In the genomic region with DNA sequence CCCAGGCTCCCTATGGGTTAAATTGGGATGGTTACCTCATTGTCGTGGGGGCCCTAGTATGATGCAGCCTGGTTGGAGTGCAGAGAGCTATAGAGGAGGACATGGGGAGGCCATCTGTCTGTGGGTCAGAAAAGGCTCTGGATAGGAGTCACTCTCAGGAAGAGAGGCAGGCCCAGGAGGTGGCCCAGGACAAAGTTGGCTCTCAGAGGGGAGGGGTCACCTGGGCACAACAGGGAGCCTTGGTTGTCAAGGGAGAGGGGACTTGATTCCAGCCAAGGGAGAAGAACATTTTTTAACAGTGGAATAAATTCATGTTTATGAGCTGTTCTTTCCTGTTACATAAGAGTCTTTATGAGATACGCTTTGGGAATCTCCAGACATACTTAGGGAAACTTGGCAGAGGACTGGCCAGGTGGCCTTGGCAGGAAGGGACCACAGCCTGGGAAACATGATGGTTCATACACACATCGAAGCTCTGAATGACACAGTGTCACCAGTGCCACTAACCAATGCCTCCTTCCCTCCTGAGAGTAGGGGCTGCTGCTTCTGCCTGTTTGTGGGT, we compare ENCODE assay signal across 18 cellular contexts. TPM values are rescaled to one million over a fixed set of nuclear protein-coding genes. Genes with fewer than 3 reads are reported as not detected.
A peak's percentile ranks its signal among the peaks of the same experiment; 100 is the strongest.
DNase-seq lines count a peak whose midpoint lies in the region; ATAC-seq and TF ChIP-seq lines count a peak whose summit lies in the region.
"Had no signal": no experiment of that assay in that cellular context is flagged by ENCODE, and none has a peak within 500 bp of the region (broad histone marks: within the 10 kb centered on the region; RNA-seq: fewer than 3 reads in every experiment).

No MANE protein-coding gene starts in this region.

- peak overlapping the region; percentile 63 for H3K56ac ChIP-seq in mesendoderm (ENCODE audit: low read length)

- ATAC-seq in GM18870 (IDR thresholded peaks at IDR 0.05; ENCODE audit: unreplicated experiment) (no peak), HG02763 (IDR thresholded peaks at IDR 0.05; ENCODE audit: unreplicated experiment) (no peak)
- ATAC-seq: SK-N-SH treated with all-trans-retinoic acid at 6 μM for 48 hours had no signal

- no CpG with 5 or more reads among the region's 3 CpGs for WGBS in mesendoderm (ENCODE audit: extremely low coverage, insufficient coverage, low lambda C conversion rate)

- no peak overlapping the region for H4K5ac ChIP-seq in mesendoderm (ENCODE audit: low read length)

- no peaks in the 10 kb centered on the region for H3K27me3 ChIP-seq in mesendoderm (ENCODE audit: insufficient read depth, low read length, poor library complexity)

- TF ChIP-seq CTCF in C4-2B (conservative IDR thresholded peaks at IDR 0.05) (no peak), choroid plexus epithelial cell (conservative IDR thresholded peaks at IDR 0.05; ENCODE audit: low read depth, low read length) (no peak)

- H3K23ac ChIP-seq in mesendoderm (ENCODE audit: low read length): no peak overlapping the region

- H3K9ac ChIP-seq in mesendoderm (ENCODE audit: low read length): no peak overlapping the region

- H2BK15ac ChIP-seq in mesendoderm (replicated peaks; ENCODE audit: low read depth): no peak overlapping the region

- H3K18ac ChIP-seq in mesendoderm (ENCODE audit: low read length): peak overlapping the region; percentile 34

- H3K79me2 ChIP-seq in mesendoderm (ENCODE audit: control insufficient read depth, insufficient read depth, low read length): no peaks in the 10 kb centered on the region

- H2AK5ac ChIP-seq in mesendoderm (ENCODE audit: low read length): peak overlapping the region; percentile 15

- H4K8ac ChIP-seq in mesendoderm (ENCODE audit: low read depth, low read length): no peak overlapping the region

- no peaks in the 10 kb centered on the region for H3K79me1 ChIP-seq in mesendoderm (ENCODE audit: low read length)

- H3K4me1 ChIP-seq in mesendoderm (ENCODE audit: control insufficient read depth, low read depth, low read length): peaks cover 21% of the 10 kb centered on the region

- H3K27ac ChIP-seq in C4-2B: peak overlapping the region; percentile 67
- peak overlapping the region; percentile 56 for H3K27ac ChIP-seq in mesendoderm (ENCODE audit: low read depth, low read length)

- DNase-seq in NCI-H226 (peak; percentile 32), choroid plexus epithelial cell (ENCODE audit: low read depth) (peak; percentile 9), mesendoderm (no peak), mesenteric fat pad (ENCODE audit: low spot score) (no peak), NK-92 (lab: John Stamatoyannopoulos, UW; ENCODE audit: unreplicated experiment) (no peak)
- DNase-seq: DMS153, KBM-7, NCI-H1436, NCI-H2029 treated with DMSO at 0.1 percent for 48 hours, NCI-H510A treated with DMSO at 0.1 percent for 48 hours, NCI-H82, SHP77 treated with DMSO at 0.1 percent for 48 hours had no signal

- H2BK120ac ChIP-seq in mesendoderm (ENCODE audit: low read depth, low read length): no peak overlapping the region

- no peak overlapping the region for H3K4me2 ChIP-seq in mesendoderm (ENCODE audit: low read length)
- H3K4me2 ChIP-seq: GM23338 had no signal

- H2BK5ac ChIP-seq in mesendoderm (ENCODE audit: low read length): peak overlapping the region; percentile 56

- H3K36me3 ChIP-seq in mesendoderm (ENCODE audit: control insufficient read depth, insufficient read depth, low read length): no peaks in the 10 kb centered on the region

- no peak overlapping the region for H3K4ac ChIP-seq in mesendoderm (ENCODE audit: low read depth, low read length)

- H3K4me3 ChIP-seq in choroid plexus epithelial cell (ENCODE audit: low read depth, low read length) (no peak overlapping the region), mesendoderm (ENCODE audit: low read length) (no peak overlapping the region)
- H3K4me3 ChIP-seq: GM23338 had no signal

RNA-seq across cellular contexts. Expression of a gene that starts 27.5 kb away (rescaled TPM):
- polyA plus RNA-seq in mesendoderm (2013, experiment 1 of 2): 1.5 TPM
- 1.7 TPM for polyA plus RNA-seq in mesendoderm (2013, experiment 2 of 2)
- not detected for total RNA-seq in mesenteric fat pad
- polyA plus RNA-seq: CD14-positive monocyte had no signal

Comparison
In these comparisons a context has a peak if more than half of its experiments do, and no peak if none do; other contexts are left out.
1. DNase-seq: peak in NCI-H226 (single experiment) and choroid plexus epithelial cell (single experiment); none in mesendoderm (single experiment), mesenteric fat pad (single experiment) and NK-92 (single experiment).